ENCODE assay signal across 8 cellular contexts in the genomic region with DNA sequence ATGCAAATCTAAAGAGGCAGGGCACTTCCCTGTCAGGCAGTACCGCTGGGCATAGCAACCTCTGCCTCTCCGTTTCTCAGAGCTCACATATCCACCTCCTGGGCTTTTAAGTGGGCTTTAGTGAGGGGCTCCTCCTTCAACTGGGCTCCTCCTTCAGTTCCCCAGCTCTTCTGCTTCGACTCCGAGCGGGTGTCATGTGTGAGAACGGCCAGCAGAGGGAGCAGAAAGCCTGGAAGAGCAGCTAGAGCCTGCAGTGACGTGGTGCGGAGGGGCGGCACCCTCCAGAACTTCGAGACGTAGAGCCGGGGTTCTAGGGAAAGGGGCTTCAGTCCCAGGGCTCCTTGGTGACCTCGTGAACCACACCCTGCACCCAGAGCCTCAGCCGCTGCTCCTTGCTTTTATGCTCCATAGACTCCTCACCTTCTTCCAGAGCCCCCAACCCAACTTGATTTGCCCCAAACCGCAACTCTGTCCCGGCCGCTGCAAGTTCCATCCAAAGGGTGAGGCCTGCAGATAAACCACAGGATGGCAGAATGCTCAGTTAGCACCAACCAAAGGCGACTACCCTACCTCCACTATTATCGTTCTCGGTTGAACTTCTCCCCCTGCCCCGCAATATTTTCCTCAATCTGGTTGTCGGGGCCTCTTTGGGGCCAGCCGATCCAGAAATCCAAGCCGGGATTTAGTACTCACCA. TPM values are rescaled to one million over a fixed set of nuclear protein-coding genes. Genes with fewer than 3 reads are reported as not detected.
DNase-seq lines count a peak whose midpoint lies in the region; ATAC-seq and TF ChIP-seq lines count a peak whose summit lies in the region.

No MANE protein-coding gene starts in this region.

- ATAC-seq in HG02798 (IDR thresholded peaks at IDR 0.05; ENCODE audit: poor library complexity, unreplicated experiment) (peak; percentile 61), left ventricle myocardium superior (peak; percentile 76)

- H3K27me3 Mint-ChIP-seq in progenitor cell of endocrine pancreas, result peaks cover 57% of the 10 kb centered on the region

- H3K4me1 Mint-ChIP-seq in progenitor cell of endocrine pancreas (ENCODE audit: low read depth), result peaks cover 19% of the 10 kb centered on the region

- no peaks in the 10 kb centered on the region for H3K9me3 Mint-ChIP-seq in progenitor cell of endocrine pancreas (ENCODE audit: low read depth)

- H3K27ac Mint-ChIP-seq in progenitor cell of endocrine pancreas, result peak overlapping the region; percentile 87

- peak overlapping the region; percentile 90 for H3K4me3 Mint-ChIP-seq in progenitor cell of endocrine pancreas (ENCODE audit: low read depth)

- DNase-seq in NCI-H1436 (lab: John Stamatoyannopoulos, UW), result peak; percentile 94
- peak; percentile 94 for DNase-seq in SW480 (ENCODE audit: low spot score)
- DNase-seq in amniotic epithelial cell (ENCODE audit: low read depth), result peak; percentile 91
- DNase-seq in left ventricle myocardium superior, result peak; percentile 95
- DNase-seq in progenitor cell of endocrine pancreas (ENCODE audit: low spot score, unreplicated experiment), result peak; percentile 91
- DNase-seq in ureter (ENCODE audit: low spot score), result peak; percentile 94

- intact Hi-C loops in left ventricle myocardium superior (cut with micrococcal nuclease), result no loop called here

- peak; percentile 94 for TF ChIP-seq CTCF in GM12874 (IDR thresholded peaks at IDR 0.05; ENCODE audit: insufficient read depth, low read depth, low read length)
- TF ChIP-seq CTCF in progenitor cell of endocrine pancreas (IDR thresholded peaks at IDR 0.05; ENCODE audit: unreplicated experiment), result peak; percentile 81

- no peaks in the 10 kb centered on the region for H3K36me3 Mint-ChIP-seq in progenitor cell of endocrine pancreas (ENCODE audit: insufficient read depth)

RNA-seq across cellular contexts. Expression of gene GLI1, which starts 0.4 kb away (rescaled TPM):
- total RNA-seq in left ventricle myocardium superior (0.37 TPM), progenitor cell of endocrine pancreas (0.89 and 0.91 TPM in 2 replicates), ureter (4.2 TPM)

RNA-seq across cellular contexts. Expression of gene INHBE, which starts 4.1 kb away (rescaled TPM):
- total RNA-seq in left ventricle myocardium superior, result not detected
- total RNA-seq in progenitor cell of endocrine pancreas, result 1.2 and 2.0 TPM in 2 replicates
- total RNA-seq in ureter, result 0.23 TPM

RNA-seq across cellular contexts. Expression of gene ARHGAP9, which starts 20.5 kb away (rescaled TPM):
- total RNA-seq in left ventricle myocardium superior (5.7 TPM), progenitor cell of endocrine pancreas (2.6 and 2.8 TPM in 2 replicates), ureter (10.0 TPM)

RNA-seq across cellular contexts. Expression of gene INHBC, which starts 24.6 kb away (rescaled TPM):
- total RNA-seq in left ventricle myocardium superior, result not detected
- 0.16 TPM in 1 of 2 replicates, not detected in the other for total RNA-seq in progenitor cell of endocrine pancreas
- not detected for total RNA-seq in ureter

RNA-seq across cellular contexts. Expression of gene R3HDM2, which starts 28.4 kb away (rescaled TPM):
- total RNA-seq in left ventricle myocardium superior, result 54.4 TPM
- 85.9 and 86.8 TPM in 2 replicates for total RNA-seq in progenitor cell of endocrine pancreas
- total RNA-seq in ureter, result 75.3 TPM

Comparison
In these comparisons a context has a peak if more than half of its experiments do, and no peak if none do; other contexts are left out.
1. Peak in every context shown above with its lines: DNase-seq and ATAC-seq.